In genomic region chr16:30561212-30561816, GRCh38 we compare ENCODE assay signal across 6 cellular contexts. TPM values are rescaled to one million over a fixed set of nuclear protein-coding genes. Genes with fewer than 3 reads are reported as not detected.
DNase-seq lines count a peak whose midpoint lies in the region; ATAC-seq and TF ChIP-seq lines count a peak whose summit lies in the region.

No MANE protein-coding gene starts in this region.

- no peak for TF ChIP-seq CTCF in thoracic aorta (IDR thresholded peaks at IDR 0.05)

- no peak for ATAC-seq in left cardiac atrium
- no peak for ATAC-seq in thoracic aorta (ENCODE audit: insufficient number of reproducible peaks, low FRiP score, low read depth)
- ATAC-seq in HG02642 (IDR thresholded peaks at IDR 0.05; ENCODE audit: poor library complexity, unreplicated experiment), result no peak
- no peak for ATAC-seq in HG02588 (IDR thresholded peaks at IDR 0.05; ENCODE audit: unreplicated experiment)

- peaks cover 8 to 20% of the 10 kb centered on the region in 2 donors for H3K4me1 ChIP-seq in thoracic aorta (ENCODE audit: control insufficient read depth in 1 of 2, low read depth in 2 of 2)

- H3K36me3 ChIP-seq in thoracic aorta, result no peaks in the 10 kb centered on the region

- no peaks in the 10 kb centered on the region for H3K9me3 ChIP-seq in thoracic aorta

- peak; percentile 54 for DNase-seq in NCI-H1092 treated with DMSO at 0.1 percent for 48 hours (lab: John Stamatoyannopoulos, UW)
- DNase-seq in NCI-H1092 (lab: John Stamatoyannopoulos, UW), result no peak
- DNase-seq in left cardiac atrium, result peak; percentile 55
- no peak for DNase-seq in thoracic aorta (ENCODE audit: low spot score)

- no peaks in the 10 kb centered on the region for H3K27me3 ChIP-seq in thoracic aorta (replicated peaks; ENCODE audit: insufficient read depth)

- peak overlapping the region; percentile 4 to 63 for H3K27ac ChIP-seq in thoracic aorta

- intact Hi-C loops in left cardiac atrium (cut with DNase I), result no loop called here

- peak overlapping the region; percentile 77 for H3K4me3 ChIP-seq in thoracic aorta

RNA-seq across cellular contexts. Expression of gene ZNF764, which starts 3.1 kb away (rescaled TPM):
- 1 to 10 TPM; 5.7 to 8.7 TPM for total RNA-seq in left cardiac atrium
- 1 to 10 TPM; 8.5 to 9.6 TPM for total RNA-seq in thoracic aorta

RNA-seq across cellular contexts. Expression of gene ZNF688, which starts 10.2 kb away (rescaled TPM):
- total RNA-seq in left cardiac atrium (10 to 100 TPM in 1 of 2 donors, 1 to 10 TPM in 1; 7.9 to 12.5 TPM), thoracic aorta (10 to 100 TPM in 1 of 2 donors, 1 to 10 TPM in 1; 9.2 to 24.2 TPM)

RNA-seq across cellular contexts. Expression of gene ZNF785, which starts 24.2 kb away (rescaled TPM):
- total RNA-seq in left cardiac atrium (1 to 10 TPM; 8.2 to 9.8 TPM), thoracic aorta (10 to 100 TPM; 10.9 to 15.6 TPM)

RNA-seq across cellular contexts. Expression of gene ZNF747, which starts 26.7 kb away (rescaled TPM):
- 1 to 10 TPM; 8.0 to 8.2 TPM for total RNA-seq in left cardiac atrium
- total RNA-seq in thoracic aorta, result 10 to 100 TPM; 16.8 to 18.3 TPM

RNA-seq across cellular contexts. Expression of gene ZNF768, which starts 34.9 kb away (rescaled TPM):
- total RNA-seq in left cardiac atrium, result 10 to 100 TPM; 46.4 to 55.5 TPM
- 10 to 100 TPM; 25.0 to 36.3 TPM for total RNA-seq in thoracic aorta

Comparison
In these comparisons a context has a peak if more than half of its experiments do, and no peak if none do; other contexts are left out.
1. DNase-seq: peak in NCI-H1092 treated with DMSO at 0.1 percent for 48 hours (single experiment) and left cardiac atrium (single experiment); none in NCI-H1092 (single experiment) and thoracic aorta (single experiment).